ENCODE assay signal across 7 cellular contexts in genomic region chr19:19488041-19488874, GRCh38. TPM values are rescaled to one million over a fixed set of nuclear protein-coding genes. Genes with fewer than 3 reads are reported as not detected.
DNase-seq lines count a peak whose midpoint lies in the region; ATAC-seq and TF ChIP-seq lines count a peak whose summit lies in the region.
"Had no signal": no experiment of that assay in that cellular context is flagged by ENCODE, and none has a peak within 500 bp of the region (broad histone marks: within the 10 kb centered on the region; RNA-seq: fewer than 3 reads in every experiment).

No MANE protein-coding gene starts in this region.

- H3K27me3 ChIP-seq in esophagus squamous epithelium (no peaks in the 10 kb centered on the region), WERI-Rb-1 (ENCODE audit: insufficient read depth, low read depth, severe bottlenecking) (no peaks in the 10 kb centered on the region)

- DNase-seq in NCI-H1105 treated with DMSO at 0.1 percent for 48 hours (lab: John Stamatoyannopoulos, UW) (peak; percentile 26), NCI-H1105 (lab: John Stamatoyannopoulos, UW) (no peak), esophagus squamous epithelium (lab: John Stamatoyannopoulos, UW) (no peak), WERI-Rb-1 (no peak)

- H3K4me3 Mint-ChIP-seq in stimulated activated memory B cell treated with anti-CD40 and anti-IgM and Interleukin-4, amounts not matched to agents 10 μg/mL and 1 μg/mL and 100 μg/mL, for 72 hours = no peak overlapping the region

- no peaks in the 10 kb centered on the region for H3K9me3 Mint-ChIP-seq in stimulated activated memory B cell treated with anti-CD40 and anti-IgM and Interleukin-4, amounts not matched to agents 10 μg/mL and 1 μg/mL and 100 μg/mL, for 72 hours

- TF ChIP-seq CTCF in esophagus squamous epithelium (IDR thresholded peaks at IDR 0.05) (no peak), WERI-Rb-1 (IDR thresholded peaks at IDR 0.05; ENCODE audit: low read depth, low read length) (no peak)

- peaks cover 37 to 65% (median 43%) of the 10 kb centered on the region in 3 donors for H3K4me1 ChIP-seq in esophagus squamous epithelium

- H3K36me3 ChIP-seq in esophagus squamous epithelium (peaks cover 3 to 38% (median 11%) of the 10 kb centered on the region in 3 donors), WERI-Rb-1 (peaks cover 20% of the 10 kb centered on the region)

- peak overlapping the region; percentile 89 for H3K27ac Mint-ChIP-seq in stimulated activated memory B cell treated with anti-CD40 and anti-IgM and Interleukin-4, amounts not matched to agents 10 μg/mL and 1 μg/mL and 100 μg/mL, for 72 hours

- intact Hi-C loops in esophagus squamous epithelium (cut with DNase I) = no loop called here

- peaks cover 13% of the 10 kb centered on the region for H3K36me3 Mint-ChIP-seq in stimulated activated memory B cell treated with anti-CD40 and anti-IgM and Interleukin-4, amounts not matched to agents 10 μg/mL and 1 μg/mL and 100 μg/mL, for 72 hours

- H3K4me1 Mint-ChIP-seq in stimulated activated memory B cell treated with anti-CD40 and anti-IgM and Interleukin-4, amounts not matched to agents 10 μg/mL and 1 μg/mL and 100 μg/mL, for 72 hours = peaks cover 66% of the 10 kb centered on the region

- peak overlapping the region in 2 of 4 donors; percentile 17 to 22 for H3K4me3 ChIP-seq in esophagus squamous epithelium
- H3K4me3 ChIP-seq in WERI-Rb-1 (ENCODE audit: low read depth, low read length) = no peak overlapping the region
- H3K4me3 ChIP-seq: A549 had no signal

- H3K27ac ChIP-seq in esophagus squamous epithelium (peak overlapping the region; percentile 62 to 87 (median 73)), WERI-Rb-1 (no peak overlapping the region; the same call in 1 of the 2 replicates)

- ATAC-seq in stimulated activated memory B cell treated with anti-CD40 and anti-IgM and Interleukin-4, amounts not matched to agents 10 μg/mL and 1 μg/mL and 100 μg/mL, for 72 hours = no peak
- ATAC-seq in HG03378 (IDR thresholded peaks at IDR 0.05; ENCODE audit: unreplicated experiment) = no peak

- H3K9me3 ChIP-seq in esophagus squamous epithelium (no peaks in the 10 kb centered on the region), WERI-Rb-1 (ENCODE audit: severe bottlenecking) (no peaks in the 10 kb centered on the region)
- H3K9me3 ChIP-seq: A549 had no signal

- WGBS in esophagus squamous epithelium, 2 donors = 39 to 54% methylated on average over 13 to 17 of the region's 18 CpGs

- no peaks in the 10 kb centered on the region for H3K27me3 Mint-ChIP-seq in stimulated activated memory B cell treated with anti-CD40 and anti-IgM and Interleukin-4, amounts not matched to agents 10 μg/mL and 1 μg/mL and 100 μg/mL, for 72 hours

- no peak for TF ChIP-seq POLR2A in esophagus squamous epithelium (IDR thresholded peaks at IDR 0.05)

RNA-seq across cellular contexts. Expression of gene TSSK6, which starts 27.1 kb away (rescaled TPM):
- 1 to 10 TPM in 1 of 4 donors, under 1 TPM in 3; 0.57 to 1.7 (median 0.89) TPM for total RNA-seq in esophagus squamous epithelium

RNA-seq across cellular contexts. Expression of gene NDUFA13, which starts 27.8 kb away (rescaled TPM):
- total RNA-seq in esophagus squamous epithelium = 10 to 100 TPM; 44.6 to 88.7 (median 56.0) TPM

RNA-seq across cellular contexts. Expression of gene YJEFN3, which starts 40.5 kb away (rescaled TPM):
- total RNA-seq in esophagus squamous epithelium = under 1 TPM; 0.08 to 0.57 (median 0.15) TPM

RNA-seq across cellular contexts. Expression of gene CILP2, which starts 49.8 kb away (rescaled TPM):
- under 1 TPM in 1 of 4 donors, not detected in 3; under 0.01 TPM for total RNA-seq in esophagus squamous epithelium
